Comparison of ENCODE assay signal across 8 cellular contexts in the genomic region with DNA sequence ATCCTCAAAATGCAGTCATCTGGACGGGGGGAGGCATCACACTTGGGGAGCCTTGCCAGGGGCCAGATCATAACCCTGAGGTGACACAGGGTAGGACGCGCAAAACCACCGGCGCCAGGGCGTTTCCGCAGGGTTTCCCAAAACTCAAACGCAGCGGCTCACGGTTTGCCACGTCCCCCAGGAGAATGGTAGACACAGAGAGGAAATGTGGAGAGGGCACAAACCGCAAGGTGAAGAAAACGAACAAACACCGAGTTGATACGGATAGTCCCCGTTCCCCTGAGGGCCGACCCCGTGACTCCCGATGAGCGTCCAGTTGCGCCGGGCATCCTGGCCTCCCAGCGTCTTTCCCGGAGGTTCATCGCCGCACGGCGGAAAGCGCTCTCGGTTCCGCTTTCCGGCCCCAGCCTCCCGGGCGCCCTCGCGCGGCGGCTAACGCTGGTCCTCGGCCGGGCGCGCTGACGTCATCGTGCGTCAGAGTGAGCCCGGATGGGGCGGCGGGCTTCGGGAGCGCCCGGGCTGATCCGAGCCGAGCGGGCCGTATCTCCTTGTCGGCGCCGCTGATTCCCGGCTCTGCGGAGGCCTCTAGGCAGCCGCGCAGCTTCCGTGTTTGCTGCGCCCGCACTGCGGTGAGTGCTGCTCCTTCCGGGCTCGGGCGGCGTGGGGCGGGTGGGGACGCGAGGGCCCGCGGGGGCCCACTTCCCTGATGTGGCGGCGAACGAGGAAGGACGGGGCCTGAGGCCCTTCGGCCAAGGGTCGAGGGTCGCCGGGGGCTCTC. TPM values are rescaled to one million over a fixed set of nuclear protein-coding genes. Genes with fewer than 3 reads are reported as not detected.
DNase-seq lines count a peak whose midpoint lies in the region; ATAC-seq and TF ChIP-seq lines count a peak whose summit lies in the region.

A gene (plus strand): TSS at position 467 of the 778 bp plus-strand sequence. CDS start 2,641 bp downstream, outside the sequence.

- peak; percentile 87 for ATAC-seq in GM19455 (IDR thresholded peaks at IDR 0.05; ENCODE audit: unreplicated experiment)
- ATAC-seq in effector memory CD8-positive, alpha-beta T cell (replicated peaks) = peak; percentile 79

- peak within 1 kb of the TSS; percentile 33 for H2AFZ ChIP-seq in mesenchymal stem cell (ENCODE audit: low read depth, low read length)

- no peaks in the 10 kb centered on the region for H3K9me3 Mint-ChIP-seq in effector memory CD8-positive, alpha-beta T cell

- peak within 1 kb of the TSS; percentile 98 for H4K91ac ChIP-seq in mesenchymal stem cell (ENCODE audit: low read length)

- POLR2A ChIA-PET in activated CD8-positive, alpha-beta memory T cell treated with anti-CD3 and anti-CD28 coated beads for 36 hours (lab: Charles Lee) = interaction anchor here (0.6 to 0.7 kb wide), 3 partner anchors 29 to 102 kb away, joined by 3 to 4 read pairs (median 3); no protein-coding TSS in a partner anchor

- no peaks in the 10 kb centered on the region for H3K9me3 ChIP-seq in mesenchymal stem cell (ENCODE audit: control insufficient read depth, low read length)

- H3K9ac ChIP-seq in mesenchymal stem cell (ENCODE audit: low read length) = peak within 1 kb of the TSS; percentile 96

- peak within 1 kb of the TSS; percentile 86 for H2BK15ac ChIP-seq in mesenchymal stem cell (ENCODE audit: low read depth, poor library complexity, severe bottlenecking)

- H3K4ac ChIP-seq in mesenchymal stem cell (ENCODE audit: low read depth in 1 of 2, low read length in 2 of 2) = peak within 1 kb of the TSS in 1 of 2 experiments; percentile 61

- H3K4me3 Mint-ChIP-seq in effector memory CD8-positive, alpha-beta T cell = peak within 1 kb of the TSS; percentile 94 to 98

- peak; percentile 77 for DNase-seq in CMK (ENCODE audit: low read depth)
- DNase-seq in HL-60 (ENCODE audit: low read depth in 1 of 2, low spot score in 1 of 2) = peak; percentile 69 to 92
- DNase-seq in NK-92 treated with Interleukin-12 subunit alpha and Interleukin-12 subunit beta, amount 100 ng/mL, for 24 hours (lab: John Stamatoyannopoulos, UW) = peak; percentile 90
- peak; percentile 95 to 96 (median 96) for DNase-seq in effector memory CD8-positive, alpha-beta T cell
- DNase-seq in mesenchymal stem cell = peak; percentile 93
- peak; percentile 89 for DNase-seq in stimulated activated CD8-positive, alpha-beta memory T cell treated with anti-CD3 and anti-CD28 coated beads, Interleukin-15, amount 100 ng/mL, for 1 hour (ENCODE audit: low read depth)

- H3K4me3 ChIP-seq in HL-60 (replicated peaks; ENCODE audit: insufficient read depth, low read length) (peak within 1 kb of the TSS; percentile 65), mesenchymal stem cell (ENCODE audit: insufficient read depth in 1 of 2, low read depth in 1 of 2, low read length in 2 of 2) (peak within 1 kb of the TSS; percentile 63 to 97)

- H2AK5ac ChIP-seq in mesenchymal stem cell (ENCODE audit: low read length, severe bottlenecking) = no peak within 1 kb of the TSS

- H3K23ac ChIP-seq in mesenchymal stem cell (ENCODE audit: low read length in 2 of 2) = peak within 1 kb of the TSS in 1 of 2 experiments; percentile 89

- peak within 1 kb of the TSS; percentile 58 to 82 for H2BK12ac ChIP-seq in mesenchymal stem cell (ENCODE audit: low read length in 2 of 2)

- CTCF ChIA-PET in activated CD8-positive, alpha-beta memory T cell treated with anti-CD3 and anti-CD28 coated beads for 36 hours (lab: Charles Lee) = interaction anchor here (0.6 to 1.6 kb wide), 2 partner anchors 22 to 41 kb away, joined by 3 to 4 read pairs; no protein-coding TSS in a partner anchor

- peak within 1 kb of the TSS in 1 of 2 experiments; percentile 45 for H3K14ac ChIP-seq in mesenchymal stem cell (ENCODE audit: low read length in 2 of 2)

- no peaks in the 10 kb centered on the region for H3K79me1 ChIP-seq in mesenchymal stem cell (replicated peaks; ENCODE audit: low read length, poor library complexity, severe bottlenecking)

- no peaks in the 10 kb centered on the region for H3K27me3 ChIP-seq in HL-60 (ENCODE audit: insufficient read depth, poor library complexity, severe bottlenecking)
- no peaks in the 10 kb centered on the region for H3K27me3 ChIP-seq in mesenchymal stem cell (ENCODE audit: control insufficient read depth in 1 of 2, insufficient read depth in 1 of 2, low read length in 2 of 2)

- peak within 1 kb of the TSS; percentile 89 for H4K8ac ChIP-seq in mesenchymal stem cell (ENCODE audit: low read length)

- H2BK120ac ChIP-seq in mesenchymal stem cell (ENCODE audit: low read depth, low read length) = no peak within 1 kb of the TSS

- TF ChIP-seq CTCF in HL-60 (IDR thresholded peaks at IDR 0.05; ENCODE audit: insufficient read depth, low read length) = peak; percentile 41

- H3K4me1 Mint-ChIP-seq in effector memory CD8-positive, alpha-beta T cell (ENCODE audit: low read depth in 2 of 2) = peaks cover 17 to 40% of the 10 kb centered on the region in 2 donors

- H3K36me3 ChIP-seq in mesenchymal stem cell (ENCODE audit: control insufficient read depth in 1 of 2, insufficient read depth in 2 of 2, low read depth in 1 of 2, low read length in 2 of 2) = peaks cover 3 to 22% of the 10 kb centered on the region in 2 experiments

- H3K4me1 ChIP-seq in mesenchymal stem cell (ENCODE audit: control insufficient read depth, insufficient read depth, low read depth, low read length) = no peaks in the 10 kb centered on the region

- peak within 1 kb of the TSS; percentile 75 for H2BK5ac ChIP-seq in mesenchymal stem cell (ENCODE audit: low read depth, low read length, poor library complexity, severe bottlenecking)

- WGBS in mesenchymal stem cell = under 1% methylated on average over 84 of the region's 84 CpGs

- H3K18ac ChIP-seq in mesenchymal stem cell (ENCODE audit: low read depth in 1 of 2, low read length in 2 of 2) = peak within 1 kb of the TSS; percentile 96 to 97

- H3K4me2 ChIP-seq in mesenchymal stem cell (ENCODE audit: low read length, poor library complexity, severe bottlenecking) = peak within 1 kb of the TSS; percentile 89

- H3K27me3 Mint-ChIP-seq in effector memory CD8-positive, alpha-beta T cell = no peaks in the 10 kb centered on the region

- peaks cover 46% of the 10 kb centered on the region for H3K36me3 Mint-ChIP-seq in effector memory CD8-positive, alpha-beta T cell (ENCODE audit: insufficient read depth)

- H3K27ac Mint-ChIP-seq in effector memory CD8-positive, alpha-beta T cell = peak within 1 kb of the TSS; percentile 99 to 100

- H3K27ac ChIP-seq in HL-60 (replicated peaks) (peak within 1 kb of the TSS; percentile 94), mesenchymal stem cell (ENCODE audit: low read length, poor library complexity, severe bottlenecking) (peak within 1 kb of the TSS; percentile 95)

RNA-seq across cellular contexts. Expression of the gene that starts here (rescaled TPM):
- total RNA-seq in activated CD8-positive, alpha-beta memory T cell treated with anti-CD3 and anti-CD28 coated beads for 36 hours = 10 to 100 TPM; 31.6 to 33.7 TPM
- polyA plus RNA-seq in mesenchymal stem cell (2013, experiment 1 of 2) = 36.2 TPM
- polyA plus RNA-seq in mesenchymal stem cell (2013, experiment 2 of 2) = 37.6 TPM

Comparison
In these comparisons a context has a peak if more than half of its experiments do, and no peak if none do; other contexts are left out.
1. Peak in every context shown above with its lines: DNase-seq, ATAC-seq, H3K4me3 ChIP-seq and H3K27ac ChIP-seq.